Comparison of ENCODE assay signal across 9 cellular contexts in genomic region chr9:14353222-14354056, GRCh38. TPM values are rescaled to one million over a fixed set of nuclear protein-coding genes. Genes with fewer than 3 reads are reported as not detected.
DNase-seq lines count a peak whose midpoint lies in the region; ATAC-seq and TF ChIP-seq lines count a peak whose summit lies in the region.
"Had no signal": no experiment of that assay in that cellular context is flagged by ENCODE, and none has a peak within 500 bp of the region (broad histone marks: within the 10 kb centered on the region; RNA-seq: fewer than 3 reads in every experiment).

No MANE protein-coding gene starts in this region.

- H3K4me3 ChIP-seq in endodermal cell (ENCODE audit: low read length): no peak overlapping the region

- H3K9ac ChIP-seq in endodermal cell (ENCODE audit: extremely low read depth, low read length, poor library complexity, severe bottlenecking): no peak overlapping the region

- H3K9me3 Mint-ChIP-seq in activated CD8-positive, alpha-beta memory T cell treated with anti-CD3 and anti-CD28 coated beads, Interleukin-2, amount 10 ng/mL, durations not matched to agents 7 days and 5 days (ENCODE audit: low read depth): no peaks in the 10 kb centered on the region
- no peaks in the 10 kb centered on the region for H3K9me3 Mint-ChIP-seq in endodermal cell
- H3K9me3 Mint-ChIP-seq: activated naive CD4-positive, alpha-beta T cell treated with anti-CD3 and anti-CD28 coated beads, Interleukin-2, amount 50 U/mL, for 24 hours had no signal

- no peaks in the 10 kb centered on the region for H3K36me3 ChIP-seq in endodermal cell (ENCODE audit: control insufficient read depth, insufficient read depth, low read length)

- DNase-seq in CMK (ENCODE audit: low read depth): peak; percentile 8
- peak; percentile 32 for DNase-seq in NCI-H82 treated with DMSO at 0.1 percent for 48 hours (lab: John Stamatoyannopoulos, UW; ENCODE audit: unreplicated experiment)
- DNase-seq in activated CD8-positive, alpha-beta memory T cell treated with anti-CD3 and anti-CD28 coated beads, Interleukin-2, amount 10 ng/mL, durations not matched to agents 7 days and 5 days: peak; percentile 84
- DNase-seq in endodermal cell: peak; percentile 99
- peak; percentile 91 for DNase-seq in mucosa of gallbladder (ENCODE audit: low spot score)
- DNase-seq in stimulated activated CD8-positive, alpha-beta memory T cell treated with anti-CD3 and anti-CD28 coated beads, Interleukin-4, amount 100 ng/mL, for 4 hours (ENCODE audit: low read depth in 2 of 2, low spot score in 1 of 2): peak; percentile 8 to 35

- CTCF ChIA-PET in activated CD8-positive, alpha-beta memory T cell treated with anti-CD3 and anti-CD28 coated beads, Interleukin-2, amount 10 ng/mL, durations not matched to agents 7 days and 5 days (lab: Charles Lee): interaction anchor here (0.6 to 3.9 kb wide), 15 partner anchors 8 to 1305 kb away, joined by 3 to 24 read pairs (median 3); no protein-coding TSS in a partner anchor

- no peak overlapping the region for H3K4me3 Mint-ChIP-seq in activated CD8-positive, alpha-beta memory T cell treated with anti-CD3 and anti-CD28 coated beads, Interleukin-2, amount 10 ng/mL, durations not matched to agents 7 days and 5 days
- no peak overlapping the region for H3K4me3 Mint-ChIP-seq in endodermal cell
- H3K4me3 Mint-ChIP-seq: activated naive CD4-positive, alpha-beta T cell treated with anti-CD3 and anti-CD28 coated beads, Interleukin-2, amount 50 U/mL, for 24 hours had no signal

- H3K4me1 ChIP-seq in endodermal cell (ENCODE audit: control insufficient read depth, insufficient read depth, low read length): peaks cover 5% of the 10 kb centered on the region

- WGBS in endodermal cell (ENCODE audit: insufficient coverage in 1 of 2, insufficient read length in 1 of 2), 2 experiments: 18 to 33% methylated on average over 3 to 18 of the region's 18 CpGs

- peaks cover 66% of the 10 kb centered on the region for H3K27me3 ChIP-seq in endodermal cell (ENCODE audit: control insufficient read depth, insufficient read depth, low read length, poor library complexity, severe bottlenecking)

- H3K27ac ChIP-seq in endodermal cell (ENCODE audit: low read depth, low read length): no peak overlapping the region

- peaks cover 4% of the 10 kb centered on the region for H3K36me3 Mint-ChIP-seq in activated CD8-positive, alpha-beta memory T cell treated with anti-CD3 and anti-CD28 coated beads, Interleukin-2, amount 10 ng/mL, durations not matched to agents 7 days and 5 days
- H3K36me3 Mint-ChIP-seq in endodermal cell (ENCODE audit: low read depth): no peaks in the 10 kb centered on the region
- H3K36me3 Mint-ChIP-seq: activated naive CD4-positive, alpha-beta T cell treated with anti-CD3 and anti-CD28 coated beads, Interleukin-2, amount 50 U/mL, for 24 hours had no signal

- H3K27ac Mint-ChIP-seq in activated CD8-positive, alpha-beta memory T cell treated with anti-CD3 and anti-CD28 coated beads, Interleukin-2, amount 10 ng/mL, durations not matched to agents 7 days and 5 days: no peak overlapping the region
- H3K27ac Mint-ChIP-seq in endodermal cell: no peak overlapping the region
- H3K27ac Mint-ChIP-seq: activated naive CD4-positive, alpha-beta T cell treated with anti-CD3 and anti-CD28 coated beads, Interleukin-2, amount 50 U/mL, for 24 hours had no signal

- H3K9me3 ChIP-seq in endodermal cell (ENCODE audit: control insufficient read depth, low read length): no peaks in the 10 kb centered on the region

- TF ChIP-seq CTCF in endodermal cell (conservative IDR thresholded peaks at IDR 0.05): peak; percentile 96

- H3K4me1 Mint-ChIP-seq in activated CD8-positive, alpha-beta memory T cell treated with anti-CD3 and anti-CD28 coated beads, Interleukin-2, amount 10 ng/mL, durations not matched to agents 7 days and 5 days: no peaks in the 10 kb centered on the region
- peaks cover 34% of the 10 kb centered on the region for H3K4me1 Mint-ChIP-seq in endodermal cell

- ATAC-seq in GM19455 (IDR thresholded peaks at IDR 0.05; ENCODE audit: unreplicated experiment) (peak; percentile 93), HG03520 (IDR thresholded peaks at IDR 0.05; ENCODE audit: unreplicated experiment) (peak; percentile 90)
- peak; percentile 75 for ATAC-seq in activated CD8-positive, alpha-beta memory T cell treated with anti-CD3 and anti-CD28 coated beads, Interleukin-2, amount 10 ng/mL, durations not matched to agents 7 days and 5 days

- H3K27me3 Mint-ChIP-seq in activated CD8-positive, alpha-beta memory T cell treated with anti-CD3 and anti-CD28 coated beads, Interleukin-2, amount 10 ng/mL, durations not matched to agents 7 days and 5 days: peaks cover 9% of the 10 kb centered on the region
- H3K27me3 Mint-ChIP-seq in endodermal cell (ENCODE audit: insufficient read depth): peaks cover 3% of the 10 kb centered on the region

RNA-seq across cellular contexts. Expression of gene NFIB, which starts 39.5 kb away (rescaled TPM):
- total RNA-seq in activated CD8-positive, alpha-beta memory T cell treated with anti-CD3 and anti-CD28 coated beads, Interleukin-2, amount 10 ng/mL, durations not matched to agents 7 days and 5 days: not detected
- total RNA-seq in endodermal cell (10 to 100 TPM in 1 of 2 donors, 1 to 10 TPM in 1; 5.3 to 14.1 TPM), mucosa of gallbladder (116 TPM)
- 5.5 TPM for polyA plus RNA-seq in endodermal cell (2013, experiment 1 of 2)
- 6.1 TPM for polyA plus RNA-seq in endodermal cell (2013, experiment 2 of 2)

Comparison
In these comparisons a context has a peak if more than half of its experiments do, and no peak if none do; other contexts are left out.
1. DNase-seq: peak in every context shown above with its lines; median percentile 99 in endodermal cell; 91 in mucosa of gallbladder; 84 in activated CD8-positive, alpha-beta memory T cell treated with anti-CD3 and anti-CD28 coated beads, Interleukin-2, amount 10 ng/mL, durations not matched to agents 7 days and 5 days; 32 in NCI-H82 treated with DMSO at 0.1 percent for 48 hours; 22 in stimulated activated CD8-positive, alpha-beta memory T cell treated with anti-CD3 and anti-CD28 coated beads, Interleukin-4, amount 100 ng/mL, for 4 hours; 8 in CMK.